15 cellular contexts compared by ENCODE assay signal in the genomic region with DNA sequence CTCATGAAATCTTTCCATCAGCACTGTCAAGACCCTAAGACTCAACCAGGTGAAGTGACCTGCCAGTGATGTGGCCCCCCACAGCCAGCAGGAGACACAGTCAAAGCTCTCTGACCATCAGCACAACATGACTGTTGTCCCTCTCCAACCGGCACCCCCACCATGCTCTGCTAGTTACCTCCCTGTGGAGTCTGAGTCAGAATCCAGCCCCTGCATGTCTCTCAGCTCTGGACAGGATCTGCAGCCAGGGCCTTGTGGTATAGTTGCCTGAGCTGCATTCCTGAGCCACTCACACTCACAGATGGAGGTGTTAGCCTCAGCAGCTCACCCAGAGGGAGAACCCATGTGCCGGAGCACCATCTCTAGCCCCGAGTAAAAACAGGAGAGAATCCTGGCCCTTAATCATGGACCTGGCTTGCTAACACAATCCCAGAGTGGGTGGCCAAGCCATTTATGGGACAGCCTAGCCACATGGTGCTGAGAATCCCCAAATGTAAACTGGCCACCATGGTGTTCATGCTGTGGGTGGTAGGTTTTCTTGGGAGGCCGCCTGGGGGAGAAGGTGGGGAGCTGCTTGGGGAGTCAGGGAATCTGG.
DNase-seq lines count a peak whose midpoint lies in the region; ATAC-seq and TF ChIP-seq lines count a peak whose summit lies in the region.
"Had no signal": no experiment of that assay in that cellular context is flagged by ENCODE, and none has a peak within 500 bp of the region (broad histone marks: within the 10 kb centered on the region; RNA-seq: fewer than 3 reads in every experiment).

No MANE protein-coding gene starts in this region.

- H3K4me1 ChIP-seq in gastrocnemius medialis, result no peaks in the 10 kb centered on the region
- H3K4me1 ChIP-seq: uterus had no signal

- CTCF ChIA-PET in T-cell (lab: Charles Lee), result no interaction called here

- intact Hi-C loops in gastrocnemius medialis (cut with DNase I; ENCODE audit: low total_unique reads), result no loop called here

- H3K27ac ChIP-seq in epithelial cell of prostate (peak overlapping the region; percentile 37), gastrocnemius medialis (no peak overlapping the region)
- H3K27ac ChIP-seq: uterus had no signal

- peak; percentile 74 for DNase-seq in MG63
- DNase-seq in epithelial cell of prostate (ENCODE audit: low read depth, low spot score), result peak; percentile 83
- no peak for DNase-seq in osteocyte (ENCODE audit: extremely low spot score, unreplicated experiment)
- no peak for DNase-seq in T-cell
- no peak for DNase-seq in gastrocnemius medialis
- DNase-seq in left lobe of liver (ENCODE audit: low spot score), result no peak
- DNase-seq: activated CD8-positive, alpha-beta memory T cell treated with anti-CD3 and anti-CD28 coated beads, Interleukin-2, amount 10 ng/mL, durations not matched to agents 7 days and 5 days; effector CD8-positive, alpha-beta T cell; naive thymus-derived CD4-positive, alpha-beta T cell; NCI-H2081 treated with DMSO at 0.1 percent for 48 hours; T-helper 9 cell; uterus had no signal

- H3K27ac Mint-ChIP-seq in osteocyte (ENCODE audit: unreplicated experiment) (peak overlapping the region; percentile 47), T-cell (no peak overlapping the region)
- H3K27ac Mint-ChIP-seq: activated CD8-positive, alpha-beta memory T cell treated with anti-CD3 and anti-CD28 coated beads, Interleukin-2, amount 10 ng/mL, durations not matched to agents 7 days and 5 days; IgD-negative memory B cell; naive thymus-derived CD4-positive, alpha-beta T cell had no signal

- H3K36me3 Mint-ChIP-seq in osteocyte (ENCODE audit: unreplicated experiment), result peaks cover 88% of the 10 kb centered on the region
- H3K36me3 Mint-ChIP-seq in T-cell, result peaks cover 18% of the 10 kb centered on the region

- in situ Hi-C loops in gastrocnemius medialis (cut with MboI; ENCODE audit: low sequenced_read_pairs in 4 of 4), result no loop called here

- ATAC-seq in GM18520 (IDR thresholded peaks at IDR 0.05; ENCODE audit: unreplicated experiment) (peak; percentile 2), T-cell (replicated peaks in 1 of 4) (no peak), HG02885 (IDR thresholded peaks at IDR 0.05; ENCODE audit: poor library complexity, unreplicated experiment) (no peak), gastrocnemius medialis (no peak), left lobe of liver (no peak)
- ATAC-seq: activated CD8-positive, alpha-beta memory T cell treated with anti-CD3 and anti-CD28 coated beads, Interleukin-2, amount 10 ng/mL, durations not matched to agents 7 days and 5 days; naive thymus-derived CD4-positive, alpha-beta T cell had no signal

- no peak overlapping the region for H3K4me3 ChIP-seq in MG63
- H3K4me3 ChIP-seq in gastrocnemius medialis, result no peak overlapping the region
- H3K4me3 ChIP-seq: uterus had no signal

- H3K36me3 ChIP-seq in MG63 (no peaks in the 10 kb centered on the region), gastrocnemius medialis (no peaks in the 10 kb centered on the region)
- H3K36me3 ChIP-seq: uterus had no signal

- H3K9me3 ChIP-seq in MG63, result no peaks in the 10 kb centered on the region
- no peaks in the 10 kb centered on the region for H3K9me3 ChIP-seq in gastrocnemius medialis
- H3K9me3 ChIP-seq: uterus had no signal

- no peak for TF ChIP-seq POLR2A in gastrocnemius medialis (IDR thresholded peaks at IDR 0.05)

- no peaks in the 10 kb centered on the region for H3K27me3 Mint-ChIP-seq in osteocyte (ENCODE audit: unreplicated experiment)
- H3K27me3 Mint-ChIP-seq in T-cell, result no peaks in the 10 kb centered on the region
- H3K27me3 Mint-ChIP-seq: activated CD8-positive, alpha-beta memory T cell treated with anti-CD3 and anti-CD28 coated beads, Interleukin-2, amount 10 ng/mL, durations not matched to agents 7 days and 5 days; IgD-negative memory B cell; naive thymus-derived CD4-positive, alpha-beta T cell had no signal

- H3K27me3 ChIP-seq in MG63, result no peaks in the 10 kb centered on the region
- no peaks in the 10 kb centered on the region for H3K27me3 ChIP-seq in gastrocnemius medialis
- H3K27me3 ChIP-seq: uterus had no signal

- TF ChIP-seq CTCF in osteocyte (IDR thresholded peaks at IDR 0.05) (no peak), gastrocnemius medialis (IDR thresholded peaks at IDR 0.05 in 4 of 5, conservative IDR thresholded peaks at IDR 0.05 in 1 of 5) (no peak)

- H3K4me1 Mint-ChIP-seq in osteocyte (ENCODE audit: unreplicated experiment) (peaks cover 15% of the 10 kb centered on the region), T-cell (peaks cover 0 to 2% (median 0%) of the 10 kb centered on the region in 3 donors)
- H3K4me1 Mint-ChIP-seq: naive thymus-derived CD4-positive, alpha-beta T cell had no signal

- POLR2A ChIA-PET in T-cell (lab: Charles Lee), result interaction anchor here in 1 of 2 donors (0.6 kb wide), 1 partner anchor 726 kb away, joined by 3 read pairs; no protein-coding TSS in a partner anchor

- H3K9me3 Mint-ChIP-seq in osteocyte (ENCODE audit: unreplicated experiment) (no peaks in the 10 kb centered on the region), T-cell (no peaks in the 10 kb centered on the region)
- H3K9me3 Mint-ChIP-seq: IgD-negative memory B cell had no signal

- no peak overlapping the region for H3K4me3 Mint-ChIP-seq in osteocyte (ENCODE audit: unreplicated experiment)
- no peak overlapping the region for H3K4me3 Mint-ChIP-seq in T-cell
- H3K4me3 Mint-ChIP-seq: activated CD8-positive, alpha-beta memory T cell treated with anti-CD3 and anti-CD28 coated beads, Interleukin-2, amount 10 ng/mL, durations not matched to agents 7 days and 5 days; IgD-negative memory B cell; naive thymus-derived CD4-positive, alpha-beta T cell had no signal

Comparison
In these comparisons a context has a peak if more than half of its experiments do, and no peak if none do; other contexts are left out.
1. DNase-seq: peak in MG63 (single experiment) and epithelial cell of prostate (single experiment); none in osteocyte (single experiment), T-cell (0 of 34), gastrocnemius medialis (0 of 2) and left lobe of liver (single experiment).